Comparison of ENCODE assay signal across 4 cellular contexts in the genomic region with DNA sequence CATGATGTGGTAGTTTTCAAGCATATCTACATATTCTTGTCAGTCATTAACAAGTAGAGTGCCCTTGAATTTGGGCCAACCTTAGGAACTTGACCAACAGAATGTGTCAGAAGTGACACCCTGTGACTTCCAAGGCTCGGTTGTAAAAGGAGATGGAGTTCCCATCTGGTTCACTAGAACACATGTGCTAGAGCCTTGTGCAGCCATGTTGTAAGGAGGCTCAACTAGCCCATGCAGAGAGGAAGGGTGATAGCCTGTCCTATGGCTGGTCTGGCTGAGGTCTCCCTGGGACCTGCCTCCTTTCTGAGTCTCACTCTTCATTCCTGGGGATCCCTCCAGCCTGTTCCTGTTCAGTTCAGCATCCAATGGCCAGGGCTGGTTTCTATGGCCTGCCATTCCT.
A peak's percentile ranks its signal among the peaks of the same experiment; 100 is the strongest.
TF ChIP-seq lines count a peak whose summit lies in the region.

No MANE protein-coding gene starts in this region.

TF ChIP-seq in SK-N-SH treated with all-trans-retinoic acid at 6 μM for 48 hours, 23 proteins besides CTCF, POLR2A, EP300 and RAD21:
- TF ChIP-seq ZNF565 (CRISPR knock-in tag; conservative IDR thresholded peaks at IDR 0.05; ENCODE audit: low read depth) (0 out of 2 replicates have a peak, but pooled peaks have one; percentile 56), ZFP30 (CRISPR knock-in tag; IDR thresholded peaks at IDR 0.05) (no peak), ZFP3 (CRISPR knock-in tag; IDR thresholded peaks at IDR 0.05) (no peak)
- TF ChIP-seq, protein P1, sequence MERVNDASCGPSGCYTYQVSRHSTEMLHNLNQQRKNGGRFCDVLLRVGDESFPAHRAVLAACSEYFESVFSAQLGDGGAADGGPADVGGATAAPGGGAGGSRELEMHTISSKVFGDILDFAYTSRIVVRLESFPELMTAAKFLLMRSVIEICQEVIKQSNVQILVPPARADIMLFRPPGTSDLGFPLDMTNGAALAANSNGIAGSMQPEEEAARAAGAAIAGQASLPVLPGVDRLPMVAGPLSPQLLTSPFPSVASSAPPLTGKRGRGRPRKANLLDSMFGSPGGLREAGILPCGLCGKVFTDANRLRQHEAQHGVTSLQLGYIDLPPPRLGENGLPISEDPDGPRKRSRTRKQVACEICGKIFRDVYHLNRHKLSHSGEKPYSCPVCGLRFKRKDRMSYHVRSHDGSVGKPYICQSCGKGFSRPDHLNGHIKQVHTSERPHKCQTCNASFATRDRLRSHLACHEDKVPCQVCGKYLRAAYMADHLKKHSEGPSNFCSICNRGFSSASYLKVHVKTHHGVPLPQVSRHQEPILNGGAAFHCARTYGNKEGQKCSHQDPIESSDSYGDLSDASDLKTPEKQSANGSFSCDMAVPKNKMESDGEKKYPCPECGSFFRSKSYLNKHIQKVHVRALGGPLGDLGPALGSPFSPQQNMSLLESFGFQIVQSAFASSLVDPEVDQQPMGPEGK (CRISPR knock-in tag; IDR thresholded peaks at IDR 0.05; ENCODE audit: borderline replicate concordance): no peak
- TF ChIP-seq, protein P2, sequence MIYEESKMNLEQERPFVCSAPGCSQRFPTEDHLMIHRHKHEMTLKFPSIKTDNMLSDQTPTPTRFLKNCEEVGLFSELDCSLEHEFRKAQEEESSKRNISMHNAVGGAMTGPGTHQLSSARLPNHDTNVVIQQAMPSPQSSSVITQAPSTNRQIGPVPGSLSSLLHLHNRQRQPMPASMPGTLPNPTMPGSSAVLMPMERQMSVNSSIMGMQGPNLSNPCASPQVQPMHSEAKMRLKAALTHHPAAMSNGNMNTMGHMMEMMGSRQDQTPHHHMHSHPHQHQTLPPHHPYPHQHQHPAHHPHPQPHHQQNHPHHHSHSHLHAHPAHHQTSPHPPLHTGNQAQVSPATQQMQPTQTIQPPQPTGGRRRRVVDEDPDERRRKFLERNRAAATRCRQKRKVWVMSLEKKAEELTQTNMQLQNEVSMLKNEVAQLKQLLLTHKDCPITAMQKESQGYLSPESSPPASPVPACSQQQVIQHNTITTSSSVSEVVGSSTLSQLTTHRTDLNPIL (CRISPR knock-in tag; IDR thresholded peaks at IDR 0.05; ENCODE audit: low read depth): no peak

TF ChIP-seq in SK-N-SH, 30 proteins besides CTCF, POLR2A, EP300 and RAD21:
- TF ChIP-seq, protein P3, sequence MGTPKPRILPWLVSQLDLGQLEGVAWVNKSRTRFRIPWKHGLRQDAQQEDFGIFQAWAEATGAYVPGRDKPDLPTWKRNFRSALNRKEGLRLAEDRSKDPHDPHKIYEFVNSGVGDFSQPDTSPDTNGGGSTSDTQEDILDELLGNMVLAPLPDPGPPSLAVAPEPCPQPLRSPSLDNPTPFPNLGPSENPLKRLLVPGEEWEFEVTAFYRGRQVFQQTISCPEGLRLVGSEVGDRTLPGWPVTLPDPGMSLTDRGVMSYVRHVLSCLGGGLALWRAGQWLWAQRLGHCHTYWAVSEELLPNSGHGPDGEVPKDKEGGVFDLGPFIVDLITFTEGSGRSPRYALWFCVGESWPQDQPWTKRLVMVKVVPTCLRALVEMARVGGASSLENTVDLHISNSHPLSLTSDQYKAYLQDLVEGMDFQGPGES (IDR thresholded peaks at IDR 0.05; ENCODE audit: low read depth, low read length): no peak
- no peak for TF ChIP-seq TCF12 (IDR thresholded peaks at IDR 0.05)
- TF ChIP-seq, protein P4, sequence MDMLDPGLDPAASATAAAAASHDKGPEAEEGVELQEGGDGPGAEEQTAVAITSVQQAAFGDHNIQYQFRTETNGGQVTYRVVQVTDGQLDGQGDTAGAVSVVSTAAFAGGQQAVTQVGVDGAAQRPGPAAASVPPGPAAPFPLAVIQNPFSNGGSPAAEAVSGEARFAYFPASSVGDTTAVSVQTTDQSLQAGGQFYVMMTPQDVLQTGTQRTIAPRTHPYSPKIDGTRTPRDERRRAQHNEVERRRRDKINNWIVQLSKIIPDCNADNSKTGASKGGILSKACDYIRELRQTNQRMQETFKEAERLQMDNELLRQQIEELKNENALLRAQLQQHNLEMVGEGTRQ (IDR thresholded peaks at IDR 0.05; ENCODE audit: borderline replicate concordance, low read depth, low read length): no peak

TF ChIP-seq in HCT116, 20 proteins besides CTCF, POLR2A, EP300 and RAD21:
- TF ChIP-seq YY1 (IDR thresholded peaks at IDR 0.05; ENCODE audit: extremely low read depth, insufficient replicate concordance, low read depth, low read length): peak; percentile 62
- no peak for TF ChIP-seq CEBPB (IDR thresholded peaks at IDR 0.05; ENCODE audit: low read depth)

TF ChIP-seq in GM12878, 131 proteins besides CTCF, POLR2A, EP300 and RAD21:
- TF ChIP-seq GATAD2B (conservative IDR thresholded peaks at IDR 0.05; ENCODE audit: low read depth) (no peak), CREM (IDR thresholded peaks at IDR 0.05; ENCODE audit: low read depth) (no peak), RAD51 (IDR thresholded peaks at IDR 0.05) (no peak), YY1 (IDR thresholded peaks at IDR 0.05; ENCODE audit: low read depth, low read length) (peak; percentile 26; the same call in 1 of the 2 replicates), SIX5 (IDR thresholded peaks at IDR 0.05; ENCODE audit: low read depth, low read length, severe bottlenecking) (no peak), BHLHE40 (IDR thresholded peaks at IDR 0.05; ENCODE audit: borderline replicate concordance in 1 of 2, low read depth in 2 of 2, low read length in 1 of 2) (no peak)
